Comparison of ENCODE assay signal across 26 cellular contexts in genomic region chr9:114303977-114304376, GRCh38. TPM values are rescaled to one million over a fixed set of nuclear protein-coding genes. Genes with fewer than 3 reads are reported as not detected.
DNase-seq lines count a peak whose midpoint lies in the region; TF ChIP-seq lines count a peak whose summit lies in the region.
"Had no signal": no experiment of that assay in that cellular context is flagged by ENCODE, and none has a peak within 500 bp of the region (broad histone marks: within the 10 kb centered on the region; RNA-seq: fewer than 3 reads in every experiment).

No MANE protein-coding gene starts in this region.

- DNase-seq in H7 (peak; percentile 4), NCI-H82 treated with DMSO at 0.1 percent for 48 hours (lab: John Stamatoyannopoulos, UW; ENCODE audit: unreplicated experiment) (peak; percentile 14), ecto neural progenitor cell (ENCODE audit: low spot score) (peak; percentile 31), spleen (peak; percentile 28), kidney tubule cell (ENCODE audit: low spot score) (no peak), DMS53 treated with DMSO at 0.1 percent for 48 hours (lab: John Stamatoyannopoulos, UW; ENCODE audit: unreplicated experiment) (no peak), HuH-7 (ENCODE audit: low spot score) (no peak)
- DNase-seq: ACHN; activated CD4-positive, alpha-beta T cell treated with anti-CD3 and anti-CD28 coated beads, Interleukin-2, amount 50 U/mL, for 1 hour; activated gamma-delta T cell treated with Interleukin-2 at 50 U/mL for 16 hours; activated naive CD8-positive, alpha-beta T cell treated with anti-CD3 and anti-CD28 coated beads, Interleukin-2, amount 50 U/mL, for 24 hours; DND-41; effector memory CD8-positive, alpha-beta T cell; gastrocnemius medialis; H9; hippocampal formation; left ventricle myocardium superior; NCI-H2171; NCI-H510A treated with DMSO at 0.1 percent for 48 hours had no signal

- no peak for TF ChIP-seq POLR2A in spleen (IDR thresholded peaks at IDR 0.05)

- intact Hi-C loops in spleen (cut with DNase I; ENCODE audit: low total_unique reads), result no loop called here

- H3K4me3 ChIP-seq in H7 (ENCODE audit: insufficient read depth, low read depth, low read length) (no peak overlapping the region), spleen (no peak overlapping the region)
- H3K4me3 ChIP-seq: BLaER1, body of pancreas, gastrocnemius medialis, pancreas, upper lobe of left lung had no signal

- no peak for TF ChIP-seq CTCF in spleen (IDR thresholded peaks at IDR 0.05 in 8 of 11, conservative IDR thresholded peaks at IDR 0.05 in 3 of 11)

- no peak overlapping the region for H3K27ac ChIP-seq in spleen
- H3K27ac ChIP-seq: BLaER1, body of pancreas, gastrocnemius medialis, pancreas, upper lobe of left lung had no signal

- peaks cover 3 to 13% (median 10%) of the 10 kb centered on the region in 6 donors for H3K4me1 ChIP-seq in spleen
- H3K4me1 ChIP-seq: body of pancreas, gastrocnemius medialis, pancreas had no signal

- WGBS in spleen, 5 donors, result 83 to 92% (median 84%) methylated on average over 4 of the region's 4 CpGs

- no peaks in the 10 kb centered on the region for H3K9me3 ChIP-seq in spleen
- H3K9me3 ChIP-seq: BLaER1, body of pancreas, gastrocnemius medialis, pancreas, upper lobe of left lung had no signal

- H3K36me3 ChIP-seq in H7 (replicated peaks; ENCODE audit: control insufficient read depth, insufficient read depth, low read length) (peaks cover 2% of the 10 kb centered on the region), spleen (no peaks in the 10 kb centered on the region)
- H3K36me3 ChIP-seq: gastrocnemius medialis, pancreas, upper lobe of left lung had no signal

- H3K27me3 ChIP-seq in H7 (ENCODE audit: control insufficient read depth, insufficient read depth, low read length) (no peaks in the 10 kb centered on the region), spleen (replicated peaks in 1 of 7) (peaks cover 0 to 9% (median 0%) of the 10 kb centered on the region in 7 donors)
- H3K27me3 ChIP-seq: BLaER1, body of pancreas, gastrocnemius medialis, pancreas, upper lobe of left lung had no signal

RNA-seq across cellular contexts. Expression of gene ORM1, which starts 18.9 kb away (rescaled TPM):
- not detected in 2 replicates for total RNA-seq in H7 (2014; rRNA removed; shearing (Covaris generic))
- 10 to 100 TPM in 2 of 7 donors, 1 to 10 TPM in 4, under 1 TPM in 1; 0.95 to 13.6 (median 6.2) TPM for total RNA-seq in spleen
- 1 to 10 TPM in 2 of 3 donors, under 1 TPM in 1; 0.99 to 2.0 (median 1.7) TPM for polyA plus RNA-seq in spleen
- total RNA-seq: cerebellum, left ventricle myocardium superior, mononuclear cell, RPMI7951 had no signal

RNA-seq across cellular contexts. Expression of gene ORM2, which starts 25.7 kb away (rescaled TPM):
- 1.2 and 2.2 TPM in 2 replicates for total RNA-seq in H7 (2014; rRNA removed; shearing (Covaris generic))
- total RNA-seq in spleen, result under 1 TPM in 2 of 7 donors, not detected in 5; 0.57 to 0.93 TPM
- polyA plus RNA-seq in spleen, result under 1 TPM in 2 of 3 donors, not detected in 1; 0.13 to 0.18 TPM
- total RNA-seq: body of pancreas, cerebellum, left ventricle myocardium superior, mononuclear cell, RPMI7951 had no signal

Comparison
In these comparisons a context has a peak if more than half of its experiments do, and no peak if none do; other contexts are left out.
1. DNase-seq: peak in H7 (single experiment), NCI-H82 treated with DMSO at 0.1 percent for 48 hours (single experiment), ecto neural progenitor cell (single experiment) and spleen (single experiment); none in kidney tubule cell (single experiment), DMS53 treated with DMSO at 0.1 percent for 48 hours (single experiment) and HuH-7 (single experiment).